ENCODE assay signal across 8 cellular contexts in genomic region chr1:32215629-32216505, GRCh38. TPM values are rescaled to one million over a fixed set of nuclear protein-coding genes. Genes with fewer than 3 reads are reported as not detected.
DNase-seq lines count a peak whose midpoint lies in the region; ATAC-seq and TF ChIP-seq lines count a peak whose summit lies in the region.

No MANE protein-coding gene starts in this region.

- H3K9ac ChIP-seq in GM23248 (no peak overlapping the region), liver (ENCODE audit: low read depth in 1 of 2, low read length in 2 of 2) (no peak overlapping the region)

- no peak for ATAC-seq in GM21528 (IDR thresholded peaks at IDR 0.05; ENCODE audit: low FRiP score, unreplicated experiment)

- no peak overlapping the region for H2AFZ ChIP-seq in GM23248

- peak; percentile 89 to 95 for TF ChIP-seq RAD21 in liver (IDR thresholded peaks at IDR 0.05)

- WGBS in GM23248 (ENCODE audit: low coverage in 1 of 2, low lambda C conversion rate in 2 of 2, missing lambda C conversion rate in 2 of 2), 2 experiments = 85% methylated on average over 10 of the region's 10 CpGs
- WGBS in liver = 72% methylated on average over 10 of the region's 10 CpGs

- no peak overlapping the region for H3K4me3 ChIP-seq in AG10803 (ENCODE audit: low read length)
- no peak overlapping the region for H3K4me3 ChIP-seq in GM23248
- no peak overlapping the region for H3K4me3 ChIP-seq in choroid plexus epithelial cell (ENCODE audit: low read depth, low read length)
- no peak overlapping the region for H3K4me3 ChIP-seq in liver (ENCODE audit: low read depth in 1 of 3, low read length in 3 of 3)

- H3K27ac ChIP-seq in GM23248 (no peak overlapping the region), liver (ENCODE audit: low read depth in 1 of 2, low read length in 2 of 2) (no peak overlapping the region)

- H3K4me2 ChIP-seq in GM23248 (ENCODE audit: unreplicated experiment) = no peak overlapping the region

- peak; percentile 64 for DNase-seq in AG10803 (ENCODE audit: low read depth)
- peak; percentile 85 for DNase-seq in GM23248
- DNase-seq in NCI-H226 = peak; percentile 57
- DNase-seq in activated CD4-positive, CD25-positive, alpha-beta regulatory T cell treated with anti-CD3 and anti-CD28 coated beads, Interleukin-2, amount 50 U/mL, for 72 hours = peak; percentile 51
- peak; percentile 80 for DNase-seq in choroid plexus epithelial cell (ENCODE audit: low read depth)
- peak; percentile 25 for DNase-seq in stimulated activated CD8-positive, alpha-beta memory T cell treated with anti-CD3 and anti-CD28 coated beads, Interleukin-12 subunit alpha, Interleukin-12 subunit beta, amount 100 ng/mL, for 4 hours (ENCODE audit: low read depth)

- peak; percentile 86 for TF ChIP-seq CTCF in AG10803 (conservative IDR thresholded peaks at IDR 0.05; ENCODE audit: low read length)
- TF ChIP-seq CTCF in choroid plexus epithelial cell (conservative IDR thresholded peaks at IDR 0.05; ENCODE audit: low read depth, low read length) = peak; percentile 91
- peak; percentile 77 for TF ChIP-seq CTCF in liver (IDR thresholded peaks at IDR 0.05; ENCODE audit: low read depth, low read length, missing input control)

- H3K36me3 ChIP-seq in GM23248 (ENCODE audit: low read depth) = peaks cover 5% of the 10 kb centered on the region; the same call in 1 of the 2 replicates
- H3K36me3 ChIP-seq in liver (ENCODE audit: control insufficient read depth in 4 of 4, insufficient read depth in 3 of 4, low read depth in 1 of 4, low read length in 3 of 4) = peaks cover 0 to 13% (median 4%) of the 10 kb centered on the region in 4 donors

- in situ Hi-C loops in GM23248 (cut with MboI) = no loop called here

- no peaks in the 10 kb centered on the region for H4K20me1 ChIP-seq in GM23248 (ENCODE audit: insufficient read depth)

- H3K27me3 ChIP-seq in GM23248 (replicated peaks; ENCODE audit: insufficient read depth) (no peaks in the 10 kb centered on the region), liver (ENCODE audit: control insufficient read depth in 4 of 4, insufficient read depth in 4 of 4, low read length in 3 of 4) (no peaks in the 10 kb centered on the region)

- H3K79me2 ChIP-seq in GM23248 (ENCODE audit: insufficient read depth) = peaks cover 19% of the 10 kb centered on the region

- H3K9me3 ChIP-seq in GM23248 (ENCODE audit: low read depth) (no peaks in the 10 kb centered on the region), liver (ENCODE audit: control insufficient read depth in 4 of 4, low read length in 3 of 4) (no peaks in the 10 kb centered on the region)

- H3K4me1 ChIP-seq in GM23248 (ENCODE audit: insufficient read depth) (peaks cover 9% of the 10 kb centered on the region), liver (ENCODE audit: control insufficient read depth in 4 of 4, insufficient read depth in 4 of 4, low read length in 3 of 4) (peaks cover 1 to 2% (median 2%) of the 10 kb centered on the region in 4 donors)

- H3K9me2 ChIP-seq in GM23248 (ENCODE audit: insufficient read depth) = no peaks in the 10 kb centered on the region

- H3F3A ChIP-seq in GM23248 (ENCODE audit: insufficient read depth) = no peaks in the 10 kb centered on the region

TF ChIP-seq in liver, 16 proteins besides CTCF, POLR2A, EP300 and RAD21:
- TF ChIP-seq RXRA (IDR thresholded peaks at IDR 0.05) = no peak
- no peak for TF ChIP-seq MAX (IDR thresholded peaks at IDR 0.05)

RNA-seq across cellular contexts. Expression of gene TMEM234, which starts 6.3 kb away (rescaled TPM):
- 12.5 and 23.5 TPM in 2 replicates for total RNA-seq in GM23248 (2014; rRNA removed; shearing (Covaris generic))
- polyA plus RNA-seq in GM23248 (2016; fragmentation: Nextera tagmentation; extraction: Ambion mirVana) (25.6 and 26.1 TPM in 2 replicates), liver (1 to 10 TPM; 5.4 to 6.3 TPM)
- 1 to 10 TPM; 5.9 to 6.8 TPM for total RNA-seq in liver

RNA-seq across cellular contexts. Expression of gene EIF3I, which starts 6.3 kb away (rescaled TPM):
- total RNA-seq in GM23248 (2014; rRNA removed; shearing (Covaris generic)) = 266 and 286 TPM in 2 replicates
- polyA plus RNA-seq in GM23248 (2016; fragmentation: Nextera tagmentation; extraction: Ambion mirVana) (259 and 265 TPM in 2 replicates), liver (100 to 1,000 TPM in 1 of 2 donors, 10 to 100 TPM in 1; 75.0 to 106 TPM)
- 100 to 1,000 TPM in 1 of 2 donors, 10 to 100 TPM in 1; 93.0 to 114 TPM for total RNA-seq in liver

RNA-seq across cellular contexts. Expression of gene DCDC2B, which starts 7.0 kb away (rescaled TPM):
- total RNA-seq in GM23248 (2014; rRNA removed; shearing (Covaris generic)) = not detected in 2 replicates
- polyA plus RNA-seq in GM23248 (2016; fragmentation: Nextera tagmentation; extraction: Ambion mirVana) (0.21 and 0.25 TPM in 2 replicates), liver (under 1 TPM in 1 of 2 donors, not detected in 1; 0.08 TPM)
- not detected for total RNA-seq in liver

RNA-seq across cellular contexts. Expression of gene IQCC, which starts 10.4 kb away (rescaled TPM):
- total RNA-seq in GM23248 (2014; rRNA removed; shearing (Covaris generic)) = 0.97 and 1.4 TPM in 2 replicates
- polyA plus RNA-seq in GM23248 (2016; fragmentation: Nextera tagmentation; extraction: Ambion mirVana) (1.7 and 2.2 TPM in 2 replicates), liver (under 1 TPM; 0.48 to 0.74 TPM)
- 1 to 10 TPM in 1 of 2 donors, under 1 TPM in 1; 0.42 to 2.3 TPM for total RNA-seq in liver

RNA-seq across cellular contexts. Expression of gene CCDC28B, which starts 15.5 kb away (rescaled TPM):
- total RNA-seq in GM23248 (2014; rRNA removed; shearing (Covaris generic)) = 10.4 and 17.7 TPM in 2 replicates
- 19.7 TPM in 2 replicates for polyA plus RNA-seq in GM23248 (2016; fragmentation: Nextera tagmentation; extraction: Ambion mirVana)
- 10 to 100 TPM in 1 of 2 donors, under 1 TPM in 1; 0.75 to 20.6 TPM for total RNA-seq in liver
- polyA plus RNA-seq in liver = 1 to 10 TPM in 1 of 2 donors, under 1 TPM in 1; 0.91 to 1.2 TPM

Comparison
In these comparisons a context has a peak if more than half of its experiments do, and no peak if none do; other contexts are left out.
1. DNase-seq: peak in every context shown above with its lines; median percentile 85 in GM23248; 80 in choroid plexus epithelial cell; 64 in AG10803; 57 in NCI-H226; 51 in activated CD4-positive, CD25-positive, alpha-beta regulatory T cell treated with anti-CD3 and anti-CD28 coated beads, Interleukin-2, amount 50 U/mL, for 72 hours; 25 in stimulated activated CD8-positive, alpha-beta memory T cell treated with anti-CD3 and anti-CD28 coated beads, Interleukin-12 subunit alpha, Interleukin-12 subunit beta, amount 100 ng/mL, for 4 hours.